Comparison of ENCODE assay signal across 22 cellular contexts in genomic region chr17:77071925-77072490, GRCh38.
"Had no signal": no experiment of that assay in that cellular context is flagged by ENCODE, and none has a peak within 500 bp of the region (broad histone marks: within the 10 kb centered on the region; RNA-seq: fewer than 3 reads in every experiment).

No MANE protein-coding gene starts in this region.

- H3K36me3 ChIP-seq: colonic mucosa, esophagus squamous epithelium, gastrocnemius medialis, left lung, lower lobe of right lung had no signal

- H3K9me3 ChIP-seq: colonic mucosa, esophagus squamous epithelium, gastrocnemius medialis, left lung, lower lobe of right lung, mucosa of descending colon had no signal

- H3K27ac Mint-ChIP-seq: dendritic cell treated with granulocyte-macrophage colony-stimulating factor and Interleukin-4, amounts not matched to agents 40 ng/mL and 50 ng/mL, for 4 days; effector memory CD8-positive, alpha-beta T cell; endodermal cell; mesothelial cell of epicardium; naive B cell had no signal

- H3K9me3 Mint-ChIP-seq: dendritic cell treated with granulocyte-macrophage colony-stimulating factor and Interleukin-4, amounts not matched to agents 40 ng/mL and 50 ng/mL, for 4 days; effector memory CD8-positive, alpha-beta T cell; endodermal cell; mesothelial cell of epicardium; naive B cell had no signal

- H3K4me3 ChIP-seq: colonic mucosa, esophagus squamous epithelium, gastrocnemius medialis, hepatocyte, left lung, lower lobe of right lung, mucosa of descending colon had no signal

- H3K4me1 ChIP-seq: colonic mucosa, left lung had no signal

- H3K27ac ChIP-seq: colonic mucosa, epithelial cell of prostate, esophagus squamous epithelium, gastrocnemius medialis, hepatocyte, left lung, lower lobe of right lung had no signal

- H3K4me1 Mint-ChIP-seq: naive B cell had no signal

- H3K4me3 Mint-ChIP-seq: dendritic cell treated with granulocyte-macrophage colony-stimulating factor and Interleukin-4, amounts not matched to agents 40 ng/mL and 50 ng/mL, for 4 days; effector memory CD8-positive, alpha-beta T cell; endodermal cell; mesothelial cell of epicardium; naive B cell had no signal

- DNase-seq: colonic mucosa; cortex of kidney; effector CD8-positive, alpha-beta T cell; effector memory CD8-positive, alpha-beta T cell; endodermal cell; esophagus squamous epithelium; foreskin fibroblast; foreskin melanocyte; gastrocnemius medialis; glutamatergic neuron; head of caudate nucleus; left cardiac atrium; left ventricle myocardium superior; lower lobe of right lung; mesenchymal stem cell; mucosa of descending colon; naive B cell had no signal

- H3K36me3 Mint-ChIP-seq: mesothelial cell of epicardium, naive B cell had no signal
